ENCODE assay signal across 1 cellular context in genomic region chr1:37691497-37692077, GRCh38.
TF ChIP-seq lines count a peak whose summit lies in the region.

No MANE protein-coding gene starts in this region.

TF ChIP-seq in HEK293, 187 proteins besides CTCF, POLR2A, EP300 and RAD21 (continued from another document):
- peak; percentile 37; the same call in 1 of the 2 replicates for TF ChIP-seq ZNF692 (tag by site-specific recombination; IDR thresholded peaks at IDR 0.05)
- TF ChIP-seq ZNF548 (tag by site-specific recombination; IDR thresholded peaks at IDR 0.05) = no peak
- TF ChIP-seq ZFHX2 (tag by site-specific recombination; conservative IDR thresholded peaks at IDR 0.05) = peak; percentile 35; the same call in 1 of the 2 replicates
- TF ChIP-seq ZNF23 (tag by site-specific recombination; IDR thresholded peaks at IDR 0.05; ENCODE audit: borderline replicate concordance) = no peak
- peak; percentile 87 for TF ChIP-seq ZFP37 (tag by site-specific recombination; IDR thresholded peaks at IDR 0.05)
- 0 out of 2 replicates have a peak, but pooled peaks have one; percentile 33 for TF ChIP-seq ZFP69B (tag by site-specific recombination; IDR thresholded peaks at IDR 0.05)
- TF ChIP-seq HOXD13 (CRISPR knock-in tag; IDR thresholded peaks at IDR 0.05; ENCODE audit: borderline replicate concordance) = no peak
- TF ChIP-seq ZNF175 (tag by site-specific recombination; IDR thresholded peaks at IDR 0.05) = no peak
- TF ChIP-seq ZNF18 (tag by site-specific recombination; IDR thresholded peaks at IDR 0.05) = no peak
- TF ChIP-seq, protein P1, sequence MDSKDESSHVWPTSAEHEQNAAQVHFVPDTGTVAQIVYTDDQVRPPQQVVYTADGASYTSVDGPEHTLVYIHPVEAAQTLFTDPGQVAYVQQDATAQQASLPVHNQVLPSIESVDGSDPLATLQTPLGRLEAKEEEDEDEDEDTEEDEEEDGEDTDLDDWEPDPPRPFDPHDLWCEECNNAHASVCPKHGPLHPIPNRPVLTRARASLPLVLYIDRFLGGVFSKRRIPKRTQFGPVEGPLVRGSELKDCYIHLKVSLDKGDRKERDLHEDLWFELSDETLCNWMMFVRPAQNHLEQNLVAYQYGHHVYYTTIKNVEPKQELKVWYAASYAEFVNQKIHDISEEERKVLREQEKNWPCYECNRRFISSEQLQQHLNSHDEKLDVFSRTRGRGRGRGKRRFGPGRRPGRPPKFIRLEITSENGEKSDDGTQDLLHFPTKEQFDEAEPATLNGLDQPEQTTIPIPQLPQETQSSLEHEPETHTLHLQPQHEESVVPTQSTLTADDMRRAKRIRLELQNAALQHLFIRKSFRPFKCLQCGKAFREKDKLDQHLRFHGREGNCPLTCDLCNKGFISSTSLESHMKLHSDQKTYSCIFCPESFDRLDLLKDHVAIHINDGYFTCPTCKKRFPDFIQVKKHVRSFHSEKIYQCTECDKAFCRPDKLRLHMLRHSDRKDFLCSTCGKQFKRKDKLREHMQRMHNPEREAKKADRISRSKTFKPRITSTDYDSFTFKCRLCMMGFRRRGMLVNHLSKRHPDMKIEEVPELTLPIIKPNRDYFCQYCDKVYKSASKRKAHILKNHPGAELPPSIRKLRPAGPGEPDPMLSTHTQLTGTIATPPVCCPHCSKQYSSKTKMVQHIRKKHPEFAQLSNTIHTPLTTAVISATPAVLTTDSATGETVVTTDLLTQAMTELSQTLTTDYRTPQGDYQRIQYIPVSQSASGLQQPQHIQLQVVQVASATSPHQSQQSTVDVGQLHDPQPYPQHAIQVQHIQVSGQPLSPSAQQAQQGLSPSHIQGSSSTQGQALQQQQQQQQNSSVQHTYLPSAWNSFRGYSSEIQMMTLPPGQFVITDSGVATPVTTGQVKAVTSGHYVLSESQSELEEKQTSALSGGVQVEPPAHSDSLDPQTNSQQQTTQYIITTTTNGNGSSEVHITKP (tag by site-specific recombination; IDR thresholded peaks at IDR 0.05) = peak; percentile 38; the same call in 1 of the 2 replicates
- TF ChIP-seq ZNF521 (tag by site-specific recombination; IDR thresholded peaks at IDR 0.05) = no peak
- no peak for TF ChIP-seq ZNF560 (tag by site-specific recombination; IDR thresholded peaks at IDR 0.05; ENCODE audit: borderline replicate concordance)
- no peak for TF ChIP-seq ZNF157 (tag by site-specific recombination; IDR thresholded peaks at IDR 0.05)
- peak; percentile 21; the same call in 1 of the 2 replicates for TF ChIP-seq ZNF391 (tag by site-specific recombination; IDR thresholded peaks at IDR 0.05; ENCODE audit: borderline replicate concordance, low read depth)
